ENCODE assay signal across 9 cellular contexts in genomic region chr2:169361706-169362345, GRCh38. TPM values are rescaled to one million over a fixed set of nuclear protein-coding genes. Genes with fewer than 3 reads are reported as not detected.
DNase-seq lines count a peak whose midpoint lies in the region; ATAC-seq, FAIRE-seq and TF ChIP-seq lines count a peak whose summit lies in the region.
"Had no signal": no experiment of that assay in that cellular context is flagged by ENCODE, and none has a peak within 500 bp of the region (broad histone marks: within the 10 kb centered on the region; RNA-seq: fewer than 3 reads in every experiment).

No MANE protein-coding gene starts in this region.

- no peak for TF ChIP-seq RAD21 in GM12878 (IDR thresholded peaks at IDR 0.05; ENCODE audit: insufficient read depth, low read depth, low read length)

- CTCF ChIA-PET in GM12878 (lab: Yijun Ruan, JAX), result no interaction called here
- CTCF ChIA-PET in OCI-LY7 (lab: Charles Lee; ENCODE audit: unreplicated experiment), result no interaction called here

- H3K4me3 ChIP-seq in AG10803 (ENCODE audit: low read length) (peak overlapping the region; percentile 20), HUES64 (ENCODE audit: low read length) (peak overlapping the region; percentile 56), GM12878 (peak overlapping the region; percentile 44; the same call in 1 of the 2 replicates), OCI-LY7 (ENCODE audit: low read depth, low read length, poor library complexity, severe bottlenecking) (no peak overlapping the region)

- H3K4me2 ChIP-seq in GM12878 (ENCODE audit: control insufficient read depth, insufficient read depth) (peak overlapping the region; percentile 70; the same call in 1 of the 2 replicates), OCI-LY7 (ENCODE audit: low read length) (no peak overlapping the region)

- H3K9ac ChIP-seq in HUES64 (ENCODE audit: low read depth, low read length) (peak overlapping the region; percentile 31), GM12878 (ENCODE audit: control insufficient read depth, insufficient read depth, low read length) (no peak overlapping the region)

- no peak for TF ChIP-seq POLR2A in GM12878 (IDR thresholded peaks at IDR 0.05; ENCODE audit: low read depth, low read length)

- H3K4me1 Mint-ChIP-seq in stimulated activated naive B cell treated with anti-CD40 and anti-IgM and Interleukin-4, amounts not matched to agents 10 μg/mL and 1 μg/mL and 100 μg/mL, for 72 hours, result peaks cover 35 to 45% of the 10 kb centered on the region in 2 donors

- in situ Hi-C loops in GM12878 (cut with MboI), result no loop called here

- H4K20me1 ChIP-seq in GM12878 (ENCODE audit: control insufficient read depth, insufficient read depth) (no peaks in the 10 kb centered on the region), OCI-LY7 (ENCODE audit: insufficient read depth, low read length) (no peaks in the 10 kb centered on the region)

- H3K9me2 ChIP-seq in OCI-LY7 (ENCODE audit: insufficient read depth, low read length), result no peaks in the 10 kb centered on the region

- ATAC-seq in GM12878, result no peak
- ATAC-seq in stimulated activated naive B cell treated with anti-CD40 and anti-IgM and Interleukin-4, amounts not matched to agents 10 μg/mL and 1 μg/mL and 100 μg/mL, for 72 hours (replicated peaks), result peak; percentile 1 to 12
- ATAC-seq in HG03432 (IDR thresholded peaks at IDR 0.05; ENCODE audit: unreplicated experiment), result no peak

- TF ChIP-seq EP300 in GM12878 (IDR thresholded peaks at IDR 0.05; ENCODE audit: borderline replicate concordance in 1 of 2, control insufficient read depth in 1 of 2, low read depth in 2 of 2, low read length in 2 of 2), result no peak

- RAD21 ChIA-PET in GM12878 (lab: Charles Lee; ENCODE audit: unreplicated experiment), result no interaction called here

- TF ChIP-seq CTCF in AG10803 (conservative IDR thresholded peaks at IDR 0.05; ENCODE audit: low read length), result no peak
- TF ChIP-seq CTCF in GM12878 (IDR thresholded peaks at IDR 0.05 in 2 of 3, conservative IDR thresholded peaks at IDR 0.05 in 1 of 3; ENCODE audit: control insufficient read depth in 2 of 3, extremely low read depth in 1 of 3, insufficient read depth in 1 of 3, low read depth in 3 of 3, low read length in 3 of 3), result no peak
- no peak for TF ChIP-seq CTCF in OCI-LY7 (conservative IDR thresholded peaks at IDR 0.05; ENCODE audit: low read length)

- peak overlapping the region; percentile 70 for H3K27ac Mint-ChIP-seq in stimulated activated naive B cell treated with anti-CD40 and anti-IgM and Interleukin-4, amounts not matched to agents 10 μg/mL and 1 μg/mL and 100 μg/mL, for 72 hours

- DNase-seq in AG10803 (ENCODE audit: low read depth) (no peak), GM12878 (ENCODE audit: low read depth, low spot score) (no peak), OCI-LY7 (ENCODE audit: low spot score) (no peak), NCI-H446 treated with DMSO at 0.1 percent for 48 hours (lab: John Stamatoyannopoulos, UW) (no peak)
- DNase-seq in stimulated activated naive B cell treated with anti-CD40 and anti-IgM and Interleukin-4, amounts not matched to agents 10 μg/mL and 1 μg/mL and 100 μg/mL, for 72 hours, result no peak

- H3K36me3 ChIP-seq in HUES64 (ENCODE audit: insufficient read depth, low read length) (no peaks in the 10 kb centered on the region), GM12878 (ENCODE audit: control insufficient read depth in 2 of 2, insufficient read depth in 2 of 2, low read length in 1 of 2) (no peaks in the 10 kb centered on the region), OCI-LY7 (ENCODE audit: insufficient read depth, low read length) (no peaks in the 10 kb centered on the region)

- H3K9me3 Mint-ChIP-seq in stimulated activated naive B cell treated with anti-CD40 and anti-IgM and Interleukin-4, amounts not matched to agents 10 μg/mL and 1 μg/mL and 100 μg/mL, for 72 hours, result peaks cover 0 to under 1% of the 10 kb centered on the region in 2 donors

- no peak for FAIRE-seq in GM12878 (lab: Jason Lieb, UNC)
- FAIRE-seq: colon had no signal

- H3K27me3 Mint-ChIP-seq in stimulated activated naive B cell treated with anti-CD40 and anti-IgM and Interleukin-4, amounts not matched to agents 10 μg/mL and 1 μg/mL and 100 μg/mL, for 72 hours, result peaks cover 53 to 65% of the 10 kb centered on the region in 2 donors

- H3K27ac ChIP-seq in HUES64 (ENCODE audit: low read depth, low read length), result peak overlapping the region; percentile 11; the same call in 1 of the 2 replicates
- H3K27ac ChIP-seq in GM12878 (ENCODE audit: control insufficient read depth, insufficient read depth), result no peak overlapping the region
- peak overlapping the region; percentile 68 for H3K27ac ChIP-seq in layer of hippocampus (ENCODE audit: low read depth, low read length)
- H3K27ac ChIP-seq in OCI-LY7 (ENCODE audit: low read depth, low read length, poor library complexity, severe bottlenecking), result no peak overlapping the region

- peaks cover 63% of the 10 kb centered on the region for H3K27me3 ChIP-seq in HUES64 (ENCODE audit: insufficient read depth, low read length)
- peaks cover 19 to 24% of the 10 kb centered on the region in 2 experiments for H3K27me3 ChIP-seq in GM12878 (replicated peaks in 1 of 2; ENCODE audit: control insufficient read depth in 2 of 2, insufficient read depth in 2 of 2, low read length in 1 of 2)
- H3K27me3 ChIP-seq in layer of hippocampus (ENCODE audit: control insufficient read depth, insufficient read depth, low read length), result no peaks in the 10 kb centered on the region

- SMC1A ChIA-PET in GM12878 (lab: Charles Lee; ENCODE audit: uncharacterized antibody, unreplicated experiment), result no interaction called here

- intact Hi-C loops in GM12878 (cut with micrococcal nuclease; ENCODE audit: unreplicated experiment) (no loop called here), OCI-LY7 (cut with micrococcal nuclease; ENCODE audit: unreplicated experiment) (no loop called here)

- H2AFZ ChIP-seq in GM12878 (ENCODE audit: control insufficient read depth, low read depth, low read length), result no peak overlapping the region
- no peak overlapping the region for H2AFZ ChIP-seq in OCI-LY7 (ENCODE audit: low read length)

- BruUV-seq in GM12878 (replicated peaks; lab: Mats Ljungman, UMichigan) (no TSS peak), OCI-LY7 (replicated peaks; lab: Mats Ljungman, UMichigan) (no TSS peak)

- peak overlapping the region; percentile 81 to 82 for H3K4me3 Mint-ChIP-seq in stimulated activated naive B cell treated with anti-CD40 and anti-IgM and Interleukin-4, amounts not matched to agents 10 μg/mL and 1 μg/mL and 100 μg/mL, for 72 hours

- POLR2A ChIA-PET in GM12878 (lab: Charles Lee) (no interaction called here), OCI-LY7 (lab: Charles Lee) (no interaction called here)

- H3K4me1 ChIP-seq in HUES64 (ENCODE audit: insufficient read depth, low read length) (peaks cover 21% of the 10 kb centered on the region; the same call in 1 of the 2 replicates), GM12878 (ENCODE audit: control insufficient read depth, insufficient read depth, low read length) (peaks cover 11% of the 10 kb centered on the region), OCI-LY7 (ENCODE audit: insufficient read depth, low read length, poor library complexity, severe bottlenecking) (peaks cover 3% of the 10 kb centered on the region)

- no peaks in the 10 kb centered on the region for H3K79me2 ChIP-seq in GM12878 (ENCODE audit: control insufficient read depth, insufficient read depth, low read length)
- no peaks in the 10 kb centered on the region for H3K79me2 ChIP-seq in OCI-LY7 (ENCODE audit: insufficient read depth, low read depth, low read length)

- WGBS in HUES64, result under 1% methylated on average over 57 of the region's 57 CpGs
- 10% methylated on average over 41 of the region's 57 CpGs for WGBS in GM12878 (ENCODE audit: insufficient coverage, insufficient replicate concordance, low lambda C conversion rate, missing lambda C conversion rate)

- H3K9me3 ChIP-seq in HUES64 (ENCODE audit: insufficient read depth, low read depth, low read length) (no peaks in the 10 kb centered on the region), GM12878 (replicated peaks; ENCODE audit: control insufficient read depth, insufficient read depth, low read length) (no peaks in the 10 kb centered on the region), OCI-LY7 (ENCODE audit: low read length) (no peaks in the 10 kb centered on the region)

- no peaks in the 10 kb centered on the region for H3K36me3 Mint-ChIP-seq in stimulated activated naive B cell treated with anti-CD40 and anti-IgM and Interleukin-4, amounts not matched to agents 10 μg/mL and 1 μg/mL and 100 μg/mL, for 72 hours

TF ChIP-seq in GM12878, 131 proteins besides CTCF, POLR2A, EP300 and RAD21 (continues in another document):
- no peak for TF ChIP-seq CBX5 (IDR thresholded peaks at IDR 0.05; ENCODE audit: low read depth)

RNA-seq across cellular contexts. Expression of gene LRP2, which starts 0.5 kb away (rescaled TPM):
- polyA plus RNA-seq in HUES64 (2013, experiment 1 of 2), result 3.7 TPM
- 8.4 TPM for polyA plus RNA-seq in HUES64 (2013, experiment 2 of 2)
- 0.02 and 0.84 TPM in 2 replicates for total RNA-seq in GM12878 (2013; cell fraction: nucleolus; rRNA removed)
- total RNA-seq in GM12878 (2014; rRNA removed) (0.06 TPM in 1 of 2 replicates, not detected in the other), GM12878 (2014; rRNA removed; fragmentation: Illumina TruSeq; extraction: Trizol) (not detected in 2 replicates), GM12878 (2021) (0.05 and 0.15 TPM in 2 replicates), OCI-LY7 (2022) (0.06 and 0.89 TPM in 2 replicates)
- polyA plus RNA-seq in GM12878 (2011; ENCODE audit: low read depth), result 0.01 TPM
- polyA plus RNA-seq in GM12878 (2011; rRNA removed) (0.13 and 0.19 TPM in 2 replicates), GM12878 (2014; fragmentation: Illumina TruSeq; extraction: Trizol) (0.01 TPM in 1 of 2 replicates, not detected in the other), GM12878 (2014; fragmentation: Nextera tagmentation; extraction: Ambion mirVana) (not detected), GM12878 (2014; rRNA removed) (0.04 TPM in 1 of 2 replicates, not detected in the other), GM12878 (2016; fragmentation: Nextera tagmentation; extraction: Ambion mirVana) (not detected)
- polyA plus RNA-seq in GM12878 (2011; cell fraction: cytosol; rRNA removed), result 0.45 and 0.52 TPM in 2 replicates
- 0.34 and 0.84 TPM in 2 replicates for polyA plus RNA-seq in GM12878 (2011; cell fraction: nucleus; rRNA removed)
- polyA plus RNA-seq in GM12878 (2012), result 0.01 TPM in 1 of 2 replicates, not detected in the other
- polyA minus RNA-seq in GM12878 (2011; rRNA and poly(A)+ RNA removed), result 0.29 and 1.2 TPM in 2 replicates
- polyA minus RNA-seq in GM12878 (2011; cell fraction: cytosol; rRNA and poly(A)+ RNA removed), result not detected in 2 replicates
- polyA minus RNA-seq in GM12878 (2011; cell fraction: nucleus; rRNA and poly(A)+ RNA removed), result 0.57 and 0.97 TPM in 2 replicates
- not detected in 2 replicates for total RNA-seq in OCI-LY7 (2014; rRNA removed; shearing (Covaris generic))

Comparison
In these comparisons a context has a peak if more than half of its experiments do, and no peak if none do; other contexts are left out.
1. H3K27ac ChIP-seq: peak in HUES64 (single experiment) and layer of hippocampus (single experiment); none in GM12878 (single experiment) and OCI-LY7 (single experiment).
2. ATAC-seq: peak in stimulated activated naive B cell treated with anti-CD40 and anti-IgM and Interleukin-4, amounts not matched to agents 10 μg/mL and 1 μg/mL and 100 μg/mL, for 72 hours (2 of 2); none in GM12878 (single experiment) and HG03432 (single experiment).